16 cellular contexts compared by ENCODE assay signal in the genomic region with DNA sequence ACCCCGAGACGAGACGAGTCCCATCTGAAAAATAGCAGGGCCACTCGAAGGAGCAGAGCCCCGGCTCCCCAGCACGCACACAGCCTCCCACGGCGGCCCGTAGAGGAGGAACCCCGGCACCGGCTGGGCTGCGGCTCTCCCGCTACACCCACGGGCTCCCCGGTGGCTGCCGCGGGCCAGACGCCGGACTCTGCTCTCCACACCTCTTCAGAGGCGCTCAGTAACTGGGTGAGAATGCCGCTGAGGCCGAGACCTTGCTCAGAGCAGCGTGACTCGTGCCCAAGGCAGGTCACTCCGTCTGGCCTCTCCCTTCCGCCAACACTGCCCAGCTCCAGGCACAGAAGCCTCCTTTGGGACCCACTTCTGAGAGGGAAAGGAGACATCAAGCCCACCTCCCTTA. TPM values are rescaled to one million over a fixed set of nuclear protein-coding genes. Genes with fewer than 3 reads are reported as not detected.
DNase-seq lines count a peak whose midpoint lies in the region; ATAC-seq and TF ChIP-seq lines count a peak whose summit lies in the region.
"Had no signal": no experiment of that assay in that cellular context is flagged by ENCODE, and none has a peak within 500 bp of the region (broad histone marks: within the 10 kb centered on the region; RNA-seq: fewer than 3 reads in every experiment).

No MANE protein-coding gene starts in this region.

- TF ChIP-seq CTCF in GM13977 (IDR thresholded peaks at IDR 0.05; ENCODE audit: extremely low read depth, insufficient read depth, missing control alignments): no peak
- no peak for TF ChIP-seq CTCF in coronary artery (IDR thresholded peaks at IDR 0.05)

- peak overlapping the region; percentile 92 for H3K27ac ChIP-seq in caudate nucleus (ENCODE audit: low read depth, low read length)
- H3K27ac ChIP-seq in trophoblast cell (ENCODE audit: low read depth, low read length): peak overlapping the region; percentile 38
- no peak overlapping the region for H3K27ac ChIP-seq in coronary artery
- H3K27ac ChIP-seq: pancreas had no signal

- no CpG with 5 or more reads among the region's 26 CpGs for WGBS in trophoblast cell (ENCODE audit: extremely low coverage, insufficient coverage, insufficient read length)

- no peak overlapping the region for H3K9ac ChIP-seq in trophoblast cell (ENCODE audit: low read length)

- no peak overlapping the region for H4K12ac ChIP-seq in trophoblast cell (ENCODE audit: low read depth, low read length)

- H3K4me3 ChIP-seq in trophoblast cell (ENCODE audit: low read depth, low read length) (no peak overlapping the region), coronary artery (no peak overlapping the region)
- H3K4me3 ChIP-seq: pancreas, tibial nerve had no signal

- peak; percentile 36 for DNase-seq in EH (ENCODE audit: low read depth)
- peak; percentile 45 for DNase-seq in LHCN-M2 (ENCODE audit: low read depth)
- DNase-seq in caudate nucleus (lab: John Stamatoyannopoulos, UW): no peak
- no peak for DNase-seq in trophoblast cell
- no peak for DNase-seq in GM13977 (ENCODE audit: low spot score)
- DNase-seq in UCSD-AML1 (lab: John Stamatoyannopoulos, UW; ENCODE audit: unreplicated experiment): no peak
- no peak for DNase-seq in coronary artery (ENCODE audit: low spot score)
- DNase-seq: activated CD4-positive, alpha-beta T cell treated with anti-CD3 and anti-CD28 coated beads for 48 hours; activated T-cell treated with anti-CD3 and anti-CD28 coated beads, Interleukin-2, amount 50 U/mL, for 1 hour; midbrain; NCI-H1092 treated with DMSO at 0.1 percent for 48 hours; stimulated activated CD4-positive, alpha-beta T cell treated with anti-CD3 and anti-CD28 coated beads, Interleukin-15, amount 100 ng/mL, for 24 hours; T-helper 17 cell had no signal

- H3K9me3 ChIP-seq in trophoblast cell (ENCODE audit: insufficient read depth, low read depth, low read length): no peaks in the 10 kb centered on the region
- H3K9me3 ChIP-seq: pancreas, tibial nerve had no signal

- H4K91ac ChIP-seq in trophoblast cell (ENCODE audit: low read depth, low read length): no peak overlapping the region

- peaks cover 11 to 18% of the 10 kb centered on the region in 2 experiments for H3K4me1 ChIP-seq in trophoblast cell (ENCODE audit: control insufficient read depth in 1 of 2, insufficient read depth in 2 of 2, low read length in 2 of 2)
- H3K4me1 ChIP-seq: pancreas had no signal

- no peak overlapping the region for H3K23ac ChIP-seq in trophoblast cell (ENCODE audit: low read length)

- no peaks in the 10 kb centered on the region for H3K27me3 ChIP-seq in trophoblast cell (ENCODE audit: insufficient read depth, low read length)
- H3K27me3 ChIP-seq: pancreas, tibial nerve had no signal

- in situ Hi-C loops in GM13977 (cut with MboI; ENCODE audit: low pct_unique_long_range_greater_than_20kb, low sequenced_read_pairs, unreplicated experiment): no loop called here

- peaks cover 65 to 67% of the 10 kb centered on the region in 2 experiments for H3K36me3 ChIP-seq in trophoblast cell (ENCODE audit: control insufficient read depth in 1 of 2, insufficient read depth in 2 of 2, low read length in 2 of 2)
- H3K36me3 ChIP-seq: pancreas had no signal

- no peak overlapping the region for H3K4ac ChIP-seq in trophoblast cell (ENCODE audit: low read depth, low read length)

- H4K8ac ChIP-seq in trophoblast cell (ENCODE audit: low read depth, low read length): no peak overlapping the region

- no peak for ATAC-seq in HG02678 (IDR thresholded peaks at IDR 0.05; ENCODE audit: unreplicated experiment)
- ATAC-seq: T-helper 17 cell had no signal

- H2BK12ac ChIP-seq in trophoblast cell (ENCODE audit: low read length): no peak overlapping the region

- no peak overlapping the region for H3K4me2 ChIP-seq in trophoblast cell (ENCODE audit: low read length)

- H3K79me1 ChIP-seq in trophoblast cell (ENCODE audit: low read length): no peaks in the 10 kb centered on the region

- no peak overlapping the region for H2AK5ac ChIP-seq in trophoblast cell (ENCODE audit: low read length)

- no peak overlapping the region for H3K14ac ChIP-seq in trophoblast cell (ENCODE audit: low read length)

- peak overlapping the region; percentile 2 for H3K18ac ChIP-seq in trophoblast cell (ENCODE audit: low read length)

- no peak overlapping the region for H2AFZ ChIP-seq in trophoblast cell (ENCODE audit: insufficient read depth, low read length, poor library complexity)

- H2BK5ac ChIP-seq in trophoblast cell (ENCODE audit: low read depth, low read length, poor library complexity): peak overlapping the region; percentile 12

- H3K79me2 ChIP-seq in trophoblast cell (ENCODE audit: control insufficient read depth, insufficient read depth, low read length, poor library complexity): no peaks in the 10 kb centered on the region

- no peak overlapping the region for H2BK120ac ChIP-seq in trophoblast cell (ENCODE audit: insufficient read depth, low read length, poor library complexity)

RNA-seq across cellular contexts. Expression of gene TNK2, which starts 34.4 kb away (rescaled TPM):
- 8.6 and 10.7 TPM in 2 replicates for total RNA-seq in LHCN-M2 (2014; rRNA removed)
- polyA plus RNA-seq in LHCN-M2 (2012): 36.8 TPM
- polyA plus RNA-seq in trophoblast cell (2013): 22.5 TPM in 2 replicates

Comparison
In these comparisons a context has a peak if more than half of its experiments do, and no peak if none do; other contexts are left out.
1. DNase-seq: peak in EH (single experiment) and LHCN-M2 (single experiment); none in caudate nucleus (0 of 61), trophoblast cell (0 of 2), GM13977 (single experiment), UCSD-AML1 (single experiment) and coronary artery (single experiment).
2. H3K27ac ChIP-seq: peak in caudate nucleus (single experiment) and trophoblast cell (single experiment); none in coronary artery (0 of 2).